8 cellular contexts compared by ENCODE assay signal in the genomic region with DNA sequence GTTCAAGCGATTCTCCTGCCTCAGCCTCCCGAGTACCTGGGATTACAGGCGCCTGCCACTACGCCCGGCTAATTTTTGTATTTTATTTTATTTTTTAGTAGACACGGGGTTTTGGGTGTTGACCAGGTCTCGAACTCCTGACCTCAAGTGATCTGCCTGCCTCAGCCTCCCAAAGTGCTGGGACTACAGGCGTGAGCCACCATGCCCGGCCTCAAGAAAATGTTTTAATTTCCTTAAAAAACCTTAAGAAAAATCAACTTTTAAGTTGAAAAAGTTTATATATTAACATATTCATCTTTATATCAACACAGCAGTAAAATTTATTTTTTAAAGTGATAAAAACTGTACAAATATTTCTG. TPM values are rescaled to one million over a fixed set of nuclear protein-coding genes. Genes with fewer than 3 reads are reported as not detected.
A peak's percentile ranks its signal among the peaks of the same experiment; 100 is the strongest.
DNase-seq lines count a peak whose midpoint lies in the region; ATAC-seq and TF ChIP-seq lines count a peak whose summit lies in the region.
"Not testable (repeated sequence)": the region's sequence is repeated elsewhere in the genome, so short reads cannot be mapped to it uniquely, and the experiment has no call there.
"Had no signal": no experiment of that assay in that cellular context is flagged by ENCODE, and none has a peak within 500 bp of the region (broad histone marks: within the 10 kb centered on the region; RNA-seq: fewer than 3 reads in every experiment).

No MANE protein-coding gene starts in this region.

- 67 to 69% methylated on average over 4 to 6 of the region's 9 CpGs for WGBS in gastroesophageal sphincter (ENCODE audit: low coverage in 1 of 2), 2 donors

- H3K27ac Mint-ChIP-seq in activated CD4-positive, alpha-beta T cell treated with anti-CD3 and anti-CD28 coated beads, Interleukin-2, amount 10 ng/mL, durations not matched to agents 7 days and 5 days: peak overlapping the region; percentile 93
- peak overlapping the region in 2 of 5 experiments; percentile 52 to 95 for H3K27ac Mint-ChIP-seq in brain

- CTCF ChIA-PET in activated CD4-positive, alpha-beta T cell treated with anti-CD3 and anti-CD28 coated beads, Interleukin-2, amount 10 ng/mL, durations not matched to agents 7 days and 5 days (lab: Charles Lee): not testable (repeated sequence)

- POLR2A ChIA-PET in activated CD4-positive, alpha-beta T cell treated with anti-CD3 and anti-CD28 coated beads, Interleukin-2, amount 10 ng/mL, durations not matched to agents 7 days and 5 days (lab: Charles Lee): not testable (repeated sequence)

- not testable (repeated sequence) for H3K4me1 ChIP-seq in ES-I3 (ENCODE audit: insufficient read depth, low read length); gastroesophageal sphincter
- H3K4me1 ChIP-seq in mononuclear cell (ENCODE audit: insufficient read depth, low read length): peaks cover 12% of the 10 kb centered on the region

- not testable (repeated sequence) for H3K9me3 Mint-ChIP-seq in activated CD4-positive, alpha-beta T cell treated with anti-CD3 and anti-CD28 coated beads, Interleukin-2, amount 10 ng/mL, durations not matched to agents 7 days and 5 days; brain

- not testable (repeated sequence) for TF ChIP-seq POLR2A in NB4 (IDR thresholded peaks at IDR 0.05; ENCODE audit: extremely low read depth, insufficient read length); gastroesophageal sphincter (IDR thresholded peaks at IDR 0.05)

- H3K4me3 ChIP-seq in NB4 (ENCODE audit: low read depth, low read length): peak overlapping the region; percentile 40
- peak overlapping the region in 1 of 2 donors; percentile 89 for H3K4me3 ChIP-seq in gastroesophageal sphincter
- peak overlapping the region; percentile 87 for H3K4me3 ChIP-seq in mononuclear cell (ENCODE audit: low read length)
- H3K4me3 ChIP-seq in skeletal muscle cell (ENCODE audit: low read depth, low read length): peak overlapping the region; percentile 99

- H3K27me3 Mint-ChIP-seq in activated CD4-positive, alpha-beta T cell treated with anti-CD3 and anti-CD28 coated beads, Interleukin-2, amount 10 ng/mL, durations not matched to agents 7 days and 5 days: not testable (repeated sequence)
- peaks cover 16% of the 10 kb centered on the region for H3K27me3 Mint-ChIP-seq in brain

- DNase-seq in NB4 (ENCODE audit: low read depth); activated CD4-positive, alpha-beta T cell treated with anti-CD3 and anti-CD28 coated beads, Interleukin-2, amount 10 ng/mL, durations not matched to agents 7 days and 5 days; skeletal muscle cell (ENCODE audit: low read depth): not testable (repeated sequence)

- peak overlapping the region; percentile 89 for H3K4me3 Mint-ChIP-seq in activated CD4-positive, alpha-beta T cell treated with anti-CD3 and anti-CD28 coated beads, Interleukin-2, amount 10 ng/mL, durations not matched to agents 7 days and 5 days
- H3K4me3 Mint-ChIP-seq in brain: peak overlapping the region; percentile 90 to 98 (median 93)

- TF ChIP-seq CTCF in NB4 (IDR thresholded peaks at IDR 0.05; ENCODE audit: low read depth, low read length); brain (conservative IDR thresholded peaks at IDR 0.05); gastroesophageal sphincter (IDR thresholded peaks at IDR 0.05): not testable (repeated sequence)

- TF ChIP-seq EP300 in gastroesophageal sphincter (IDR thresholded peaks at IDR 0.05): not testable (repeated sequence)

- H3K9me3 ChIP-seq in ES-I3 (ENCODE audit: control insufficient read depth, insufficient read depth, low read length); gastroesophageal sphincter; mononuclear cell (ENCODE audit: low read depth, low read length): not testable (repeated sequence)

- H3K36me3 ChIP-seq in ES-I3 (ENCODE audit: insufficient read depth, low read length): not testable (repeated sequence)
- peaks cover 0 to 15% of the 10 kb centered on the region in 2 donors for H3K36me3 ChIP-seq in gastroesophageal sphincter

- not testable (repeated sequence) for ATAC-seq in gastroesophageal sphincter

- H3K9ac ChIP-seq in ES-I3 (ENCODE audit: low read depth, low read length): peak overlapping the region; percentile 38; the same call in 1 of the 2 replicates

- peak overlapping the region in 3 of 4 donors; percentile 27 to 79 (median 53) for H3K27ac ChIP-seq in gastroesophageal sphincter

- H3K27me3 ChIP-seq in gastroesophageal sphincter; mononuclear cell (ENCODE audit: insufficient read depth, low read length): not testable (repeated sequence)

- not testable (repeated sequence) for H3K36me3 Mint-ChIP-seq in activated CD4-positive, alpha-beta T cell treated with anti-CD3 and anti-CD28 coated beads, Interleukin-2, amount 10 ng/mL, durations not matched to agents 7 days and 5 days (ENCODE audit: low read depth); brain

- peaks cover 20% of the 10 kb centered on the region for H3K4me1 Mint-ChIP-seq in activated CD4-positive, alpha-beta T cell treated with anti-CD3 and anti-CD28 coated beads, Interleukin-2, amount 10 ng/mL, durations not matched to agents 7 days and 5 days
- H3K4me1 Mint-ChIP-seq in brain: peaks cover 17% of the 10 kb centered on the region

RNA-seq across cellular contexts. Expression of gene DHODH, which starts 0.5 kb away (rescaled TPM):
- total RNA-seq in activated CD4-positive, alpha-beta T cell treated with anti-CD3 and anti-CD28 coated beads, Interleukin-2, amount 10 ng/mL, durations not matched to agents 7 days and 5 days: 10 to 100 TPM; 10.9 to 11.8 TPM
- 6.1 TPM for polyA plus RNA-seq in brain (ENCODE audit: insufficient read depth, low read depth, low replicate concordance)
- total RNA-seq in gastroesophageal sphincter (1 to 10 TPM; 4.5 to 7.8 (median 6.5) TPM), mononuclear cell (0.94 TPM)

RNA-seq across cellular contexts. Expression of gene PKD1L3, which starts 7.8 kb away (rescaled TPM):
- total RNA-seq in activated CD4-positive, alpha-beta T cell treated with anti-CD3 and anti-CD28 coated beads, Interleukin-2, amount 10 ng/mL, durations not matched to agents 7 days and 5 days: under 1 TPM; 0.12 to 0.17 TPM
- not detected for polyA plus RNA-seq in brain (ENCODE audit: insufficient read depth, low read depth, low replicate concordance)
- under 1 TPM in 3 of 4 donors, not detected in 1; 0.13 to 0.35 (median 0.16) TPM for total RNA-seq in gastroesophageal sphincter
- 0.10 TPM for total RNA-seq in mononuclear cell
- total RNA-seq: body of pancreas had no signal

RNA-seq across cellular contexts. Expression of gene HP, which starts 46.3 kb away (rescaled TPM):
- not detected for total RNA-seq in activated CD4-positive, alpha-beta T cell treated with anti-CD3 and anti-CD28 coated beads, Interleukin-2, amount 10 ng/mL, durations not matched to agents 7 days and 5 days
- polyA plus RNA-seq in brain (ENCODE audit: insufficient read depth, low read depth, low replicate concordance): 9.2 TPM
- total RNA-seq in gastroesophageal sphincter (1 to 10 TPM in 2 of 4 donors, not detected in 2; 2.9 to 3.4 TPM), mononuclear cell (16.1 TPM)

RNA-seq across cellular contexts. Expression of gene HPR, which starts 55.0 kb away (rescaled TPM):
- not detected for total RNA-seq in activated CD4-positive, alpha-beta T cell treated with anti-CD3 and anti-CD28 coated beads, Interleukin-2, amount 10 ng/mL, durations not matched to agents 7 days and 5 days
- polyA plus RNA-seq in brain (ENCODE audit: insufficient read depth, low read depth, low replicate concordance): 7.0 TPM
- 1 to 10 TPM in 1 of 4 donors, under 1 TPM in 1, not detected in 2; 0.50 to 2.6 TPM for total RNA-seq in gastroesophageal sphincter
- total RNA-seq in mononuclear cell: not detected
- total RNA-seq: body of pancreas had no signal
